10 cellular contexts compared by ENCODE assay signal in genomic region chr17:44323359-44324091, GRCh38. TPM values are rescaled to one million over a fixed set of nuclear protein-coding genes. Genes with fewer than 3 reads are reported as not detected.
A peak's percentile ranks its signal among the peaks of the same experiment; 100 is the strongest.
DNase-seq lines count a peak whose midpoint lies in the region; ATAC-seq and TF ChIP-seq lines count a peak whose summit lies in the region.
"Had no signal": no experiment of that assay in that cellular context is flagged by ENCODE, and none has a peak within 500 bp of the region (broad histone marks: within the 10 kb centered on the region; RNA-seq: fewer than 3 reads in every experiment).

No MANE protein-coding gene starts in this region.

- TF ChIP-seq CTCF in heart right ventricle (IDR thresholded peaks at IDR 0.05) (no peak), cardiac fibroblast (IDR thresholded peaks at IDR 0.05; ENCODE audit: low read depth, low read length) (no peak)

- no peaks in the 10 kb centered on the region for H3K27me3 ChIP-seq in heart right ventricle
- no peaks in the 10 kb centered on the region for H3K27me3 ChIP-seq in mononuclear cell (ENCODE audit: insufficient read depth, low read length)

- H3K9me3 ChIP-seq in heart right ventricle (no peaks in the 10 kb centered on the region), mononuclear cell (ENCODE audit: low read depth, low read length) (no peaks in the 10 kb centered on the region)

- H3K4me3 ChIP-seq in heart right ventricle: peak overlapping the region; percentile 90 to 100 (median 98)
- H3K4me3 ChIP-seq in cardiac fibroblast (replicated peaks in 1 of 2; ENCODE audit: low read depth in 2 of 2, low read length in 2 of 2): peak overlapping the region; percentile 85 to 88
- peak overlapping the region; percentile 65 for H3K4me3 ChIP-seq in mononuclear cell (ENCODE audit: low read length)

- DNase-seq in heart right ventricle (no peak), Right ventricle myocardium superior (no peak), cardiac fibroblast (ENCODE audit: low read depth in 2 of 2) (no peak), hypothalamus (lab: John Stamatoyannopoulos, UW) (no peak), iPS-NIHi7 (ENCODE audit: extremely low spot score) (no peak), HuH-7 (ENCODE audit: low spot score) (no peak)
- DNase-seq: hippocampal formation, NCI-H2081 treated with DMSO at 0.1 percent for 48 hours had no signal

- H3K36me3 ChIP-seq in heart right ventricle: peaks cover 0 to 38% (median 24%) of the 10 kb centered on the region in 9 donors

- ATAC-seq in heart right ventricle: no peak
- ATAC-seq in Right ventricle myocardium superior (ENCODE audit: poor library complexity): no peak
- ATAC-seq in GM21825 (IDR thresholded peaks at IDR 0.05; ENCODE audit: unreplicated experiment): no peak

- H3K27ac ChIP-seq in heart right ventricle: peak overlapping the region in 4 of 10 donors; percentile 90 to 96 (median 94)

- H3K4me1 ChIP-seq in heart right ventricle: peaks cover 9 to 41% (median 35%) of the 10 kb centered on the region in 9 donors
- peaks cover 37% of the 10 kb centered on the region for H3K4me1 ChIP-seq in mononuclear cell (ENCODE audit: insufficient read depth, low read length)

- 61 to 62% methylated on average over 26 to 27 of the region's 27 CpGs for WGBS in heart right ventricle, 2 donors

- intact Hi-C loops in heart right ventricle (cut with DNase I) (loop anchor here in 8 of 10 donors (1.0 to 5.0 kb wide), 7 partner anchors 41 to 111 kb away; partner anchors contain the start of gene UBTF (in 2 of the 8)), Right ventricle myocardium superior (cut with DNase I) (loop anchor here (2.0 kb wide), 1 partner anchor 109 kb away; no protein-coding TSS in a partner anchor)

RNA-seq across cellular contexts. Expression of gene SLC25A39, which starts 1.1 kb away (rescaled TPM):
- total RNA-seq in heart right ventricle (10 to 100 TPM; 36.3 to 54.7 (median 43.1) TPM), Right ventricle myocardium superior (45.0 TPM), mononuclear cell (36.0 TPM)
- polyA plus RNA-seq in heart right ventricle: 100 to 1,000 TPM in 1 of 2 donors, 10 to 100 TPM in 1; 81.8 to 105 TPM

RNA-seq across cellular contexts. Expression of gene RUNDC3A, which starts 15.1 kb away (rescaled TPM):
- total RNA-seq in heart right ventricle: 1 to 10 TPM in 4 of 10 donors, under 1 TPM in 5, not detected in 1; 0.15 to 1.9 (median 0.69) TPM
- polyA plus RNA-seq in heart right ventricle: under 1 TPM in 1 of 2 donors, not detected in 1; 0.38 TPM
- total RNA-seq in Right ventricle myocardium superior: 0.22 TPM
- total RNA-seq in mononuclear cell: 0.10 TPM

RNA-seq across cellular contexts. Expression of gene GRN, which starts 21.6 kb away (rescaled TPM):
- total RNA-seq in heart right ventricle (100 to 1,000 TPM; 113 to 303 (median 154) TPM), Right ventricle myocardium superior (135 TPM), mononuclear cell (294 TPM)
- polyA plus RNA-seq in heart right ventricle: 100 to 1,000 TPM in 1 of 2 donors, 10 to 100 TPM in 1; 41.5 to 103 TPM

RNA-seq across cellular contexts. Expression of gene FAM171A2, which starts 40.1 kb away (rescaled TPM):
- total RNA-seq in heart right ventricle (under 1 TPM; 0.25 to 0.95 (median 0.46) TPM), Right ventricle myocardium superior (0.62 TPM), mononuclear cell (0.10 TPM)
- polyA plus RNA-seq in heart right ventricle: under 1 TPM; 0.29 to 0.57 TPM

RNA-seq across cellular contexts. Expression of gene SLC4A1, which starts 55.6 kb away (rescaled TPM):
- total RNA-seq in heart right ventricle: 1 to 10 TPM in 2 of 10 donors, under 1 TPM in 8; 0.11 to 2.4 (median 0.53) TPM
- under 1 TPM in 1 of 2 donors, not detected in 1; 0.06 TPM for polyA plus RNA-seq in heart right ventricle
- 0.30 TPM for total RNA-seq in Right ventricle myocardium superior
- 0.42 TPM for total RNA-seq in mononuclear cell
